8 cellular contexts compared by ENCODE assay signal in the genomic region with DNA sequence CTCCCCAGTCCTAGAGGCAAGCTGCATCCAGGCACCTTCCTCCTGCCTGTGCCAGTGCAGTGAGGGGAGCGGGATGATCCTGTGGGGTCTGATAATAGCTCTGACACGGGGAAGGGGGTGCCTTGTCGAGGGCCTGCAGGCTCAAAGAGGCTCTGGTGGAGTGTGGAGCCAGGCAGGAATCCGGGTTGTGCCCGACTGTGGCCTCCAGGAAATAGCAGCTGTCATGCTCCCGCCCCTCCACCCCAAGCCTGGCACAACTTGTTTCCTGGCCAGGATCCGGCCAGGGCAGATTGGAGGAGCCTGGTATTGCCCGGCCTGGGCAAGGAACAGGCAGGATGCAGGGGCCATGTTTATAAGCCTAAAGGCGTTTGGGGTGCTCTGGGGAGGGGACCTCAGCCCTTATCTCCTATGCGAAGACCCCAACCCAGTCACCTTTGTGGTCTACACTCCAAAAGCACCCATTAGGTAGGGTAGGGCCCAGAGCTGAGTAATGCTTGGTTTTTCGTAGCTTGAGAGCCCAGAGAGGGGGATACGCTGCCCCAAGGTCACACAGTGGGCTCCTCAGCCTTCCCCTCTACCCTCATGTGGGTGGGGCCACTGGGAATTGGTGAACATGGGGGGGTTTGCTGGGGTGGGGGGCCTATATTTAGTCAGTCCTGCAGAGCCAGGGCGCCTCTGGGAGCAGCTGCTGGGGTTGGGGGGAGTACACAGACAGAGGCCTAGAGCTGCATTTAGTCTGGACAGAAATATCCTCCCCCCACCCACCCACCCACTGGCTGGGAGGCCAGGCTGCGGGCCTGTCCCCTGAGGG. TPM values are rescaled to one million over a fixed set of nuclear protein-coding genes. Genes with fewer than 3 reads are reported as not detected.
DNase-seq lines count a peak whose midpoint lies in the region; ATAC-seq and TF ChIP-seq lines count a peak whose summit lies in the region.

No MANE protein-coding gene starts in this region.

- H3K27me3 ChIP-seq in HUES48 (ENCODE audit: control insufficient read depth, insufficient read depth, low read length) = no peaks in the 10 kb centered on the region
- H3K27me3 ChIP-seq in brain microvascular endothelial cell (replicated peaks) = no peaks in the 10 kb centered on the region

- ATAC-seq in left colon (peak; percentile 89), GM21717 (IDR thresholded peaks at IDR 0.05; ENCODE audit: unreplicated experiment) (no peak), GM21447 (IDR thresholded peaks at IDR 0.05; ENCODE audit: unreplicated experiment) (no peak)

- intact Hi-C loops in left colon (cut with DNase I, micrococcal nuclease) = no loop called here

- H3K4me1 ChIP-seq in HUES48 (ENCODE audit: control insufficient read depth, insufficient read depth, low read length) = peaks cover 52% of the 10 kb centered on the region

- no peak for TF ChIP-seq CTCF in brain microvascular endothelial cell (IDR thresholded peaks at IDR 0.05; ENCODE audit: low read depth, low read length, missing control alignments)

- no peak overlapping the region for H3K9ac ChIP-seq in HUES48 (ENCODE audit: low read depth, low read length)

- no peaks in the 10 kb centered on the region for H3K9me3 ChIP-seq in HUES48 (ENCODE audit: control insufficient read depth, insufficient read depth, low read length)

- in situ Hi-C loops in ACHN (cut with HindIII; ENCODE audit: low pct_ligation_motif_present, low pct_unique_long_range_greater_than_20kb, low sequenced_read_pairs) (no loop called here), brain microvascular endothelial cell (cut with HindIII; ENCODE audit: low pct_ligation_motif_present, low sequenced_read_pairs) (no loop called here)

- H3K36me3 ChIP-seq in HUES48 (ENCODE audit: control insufficient read depth, insufficient read depth, low read length) = no peaks in the 10 kb centered on the region
- no peaks in the 10 kb centered on the region for H3K36me3 ChIP-seq in brain microvascular endothelial cell (replicated peaks)

- no peak overlapping the region for H3K4me3 ChIP-seq in HUES48 (ENCODE audit: low read depth, low read length)
- peak overlapping the region; percentile 33 for H3K4me3 ChIP-seq in brain microvascular endothelial cell (ENCODE audit: low read depth, low read length)

- H3K27ac ChIP-seq in HUES48 (ENCODE audit: low read depth, low read length) (peak overlapping the region; percentile 55), brain microvascular endothelial cell (peak overlapping the region; percentile 67)

- DNase-seq in ACHN (peak; percentile 87), brain microvascular endothelial cell (no peak), left colon (peak; percentile 80 to 88), superior temporal gyrus (ENCODE audit: extremely low spot score) (peak; percentile 93), OCI-M1 (lab: John Stamatoyannopoulos, UW) (no peak)

RNA-seq across cellular contexts. Expression of gene CXXC5, which starts 12.2 kb away (rescaled TPM):
- 10 to 100 TPM; 28.2 to 30.2 TPM for total RNA-seq in left colon

Comparison
In these comparisons a context has a peak if more than half of its experiments do, and no peak if none do; other contexts are left out.
1. DNase-seq: peak in ACHN (single experiment), left colon (2 of 2) and superior temporal gyrus (single experiment); none in brain microvascular endothelial cell (single experiment) and OCI-M1 (single experiment).